ENCODE assay signal across 27 cellular contexts in genomic region chr14:21248338-21248737, GRCh38. TPM values are rescaled to one million over a fixed set of nuclear protein-coding genes. Genes with fewer than 3 reads are reported as not detected.
DNase-seq lines count a peak whose midpoint lies in the region; ATAC-seq, FAIRE-seq and TF ChIP-seq lines count a peak whose summit lies in the region.
"Had no signal": no experiment of that assay in that cellular context is flagged by ENCODE, and none has a peak within 500 bp of the region (broad histone marks: within the 10 kb centered on the region; RNA-seq: fewer than 3 reads in every experiment).

No MANE protein-coding gene starts in this region.

- H4K20me1 ChIP-seq in GM12878 (ENCODE audit: control insufficient read depth, insufficient read depth) = peaks cover 6% of the 10 kb centered on the region

- peaks cover 85% of the 10 kb centered on the region for H3K79me2 ChIP-seq in GM12878 (ENCODE audit: control insufficient read depth, insufficient read depth, low read length)

- no TSS peak for BruUV-seq in GM12878 (replicated peaks; lab: Mats Ljungman, UMichigan)

- peak; percentile 13 for FAIRE-seq in GM12878 (lab: Jason Lieb, UNC)
- FAIRE-seq: GM18507 had no signal

- CTCF ChIA-PET in GM12878 (lab: Yijun Ruan, JAX) = interaction anchor here (1.0 to 1.2 kb wide), 2 partner anchors 13 to 234 kb away, joined by 3 read pairs; no protein-coding TSS in a partner anchor

- H3K27ac Mint-ChIP-seq in activated T-cell treated with anti-CD3 and anti-CD28 coated beads, Interleukin-2, amount 50 U/mL, for 72 hours = peak overlapping the region; percentile 72
- peak overlapping the region; percentile 57 for H3K27ac Mint-ChIP-seq in HFFc6
- H3K27ac Mint-ChIP-seq in stimulated activated effector memory CD8-positive, alpha-beta T cell treated with anti-CD3 and anti-CD28 coated beads, Interleukin-12 subunit alpha, Interleukin-12 subunit beta, amount 100 ng/mL, for 72 hours = peak overlapping the region; percentile 16

- H3K4me1 ChIP-seq in GM12878 (ENCODE audit: control insufficient read depth, insufficient read depth, low read length) (no peaks in the 10 kb centered on the region), testis (peaks cover 7% of the 10 kb centered on the region), ascending aorta (peaks cover 0 to 10% of the 10 kb centered on the region in 2 donors)

- H3K27ac ChIP-seq in GM12878 (ENCODE audit: control insufficient read depth, insufficient read depth) = no peak overlapping the region
- H3K27ac ChIP-seq in testis = no peak overlapping the region
- H3K27ac ChIP-seq in ascending aorta = no peak overlapping the region
- H3K27ac ChIP-seq: BLaER1 treated with 17β-estradiol and CSF1 and Interleukin-3, amounts not matched to agents 10 nM and 100 nM; dorsolateral prefrontal cortex; RWPE1; tibial artery had no signal

- no peaks in the 10 kb centered on the region for H3K9me3 Mint-ChIP-seq in activated T-cell treated with anti-CD3 and anti-CD28 coated beads, Interleukin-2, amount 50 U/mL, for 72 hours
- H3K9me3 Mint-ChIP-seq in activated T-cell treated with anti-CD3 and anti-CD28 coated beads, Interleukin-2, amount 50 U/mL, for 4 hours = no peaks in the 10 kb centered on the region
- H3K9me3 Mint-ChIP-seq in HFFc6 = no peaks in the 10 kb centered on the region
- no peaks in the 10 kb centered on the region for H3K9me3 Mint-ChIP-seq in stimulated activated effector memory CD8-positive, alpha-beta T cell treated with anti-CD3 and anti-CD28 coated beads, Interleukin-12 subunit alpha, Interleukin-12 subunit beta, amount 100 ng/mL, for 72 hours

- no peak overlapping the region for H2AFZ ChIP-seq in GM12878 (ENCODE audit: control insufficient read depth, low read depth, low read length)

- TF ChIP-seq POLR2A in GM12878 (IDR thresholded peaks at IDR 0.05; ENCODE audit: low read depth, low read length) (0 out of 2 replicates have a peak, but pooled peaks have one; percentile 16), testis (IDR thresholded peaks at IDR 0.05) (no peak)

- H3K27me3 Mint-ChIP-seq in activated T-cell treated with anti-CD3 and anti-CD28 coated beads, Interleukin-2, amount 50 U/mL, for 72 hours (ENCODE audit: low read depth) = no peaks in the 10 kb centered on the region
- no peaks in the 10 kb centered on the region for H3K27me3 Mint-ChIP-seq in activated T-cell treated with anti-CD3 and anti-CD28 coated beads, Interleukin-2, amount 50 U/mL, for 4 hours (ENCODE audit: low read depth)
- no peaks in the 10 kb centered on the region; the same call in 1 of the 2 replicates for H3K27me3 Mint-ChIP-seq in HFFc6 (ENCODE audit: insufficient read depth)

- no peak for ATAC-seq in activated T-cell treated with anti-CD3 and anti-CD28 coated beads, Interleukin-2, amount 50 U/mL, for 72 hours (replicated peaks in 1 of 2)
- no peak for ATAC-seq in activated T-cell treated with anti-CD3 and anti-CD28 coated beads, Interleukin-2, amount 50 U/mL, for 4 hours
- ATAC-seq in GM12878 = no peak
- ATAC-seq in stimulated activated effector memory CD8-positive, alpha-beta T cell treated with anti-CD3 and anti-CD28 coated beads, Interleukin-12 subunit alpha, Interleukin-12 subunit beta, amount 100 ng/mL, for 72 hours = no peak
- ATAC-seq: left cardiac atrium had no signal

- H3K9me3 ChIP-seq in GM12878 (replicated peaks; ENCODE audit: control insufficient read depth, insufficient read depth, low read length) (no peaks in the 10 kb centered on the region), testis (no peaks in the 10 kb centered on the region), ascending aorta (no peaks in the 10 kb centered on the region)
- H3K9me3 ChIP-seq: tibial artery had no signal

- intact Hi-C loops in GM12878 (cut with micrococcal nuclease; ENCODE audit: unreplicated experiment) = no loop called here
- intact Hi-C loops in testis (cut with DNase I; ENCODE audit: low total_unique reads) = no loop called here
- intact Hi-C loops in ascending aorta (cut with DNase I) = no loop called here

- 100% methylated on average over 1 of the region's 1 CpG for WGBS in GM12878 (ENCODE audit: insufficient coverage, insufficient replicate concordance, low lambda C conversion rate, missing lambda C conversion rate)
- 77 to 79% methylated on average over 1 of the region's 1 CpG for WGBS in testis, 2 donors

- no peak overlapping the region for H3K9ac ChIP-seq in GM12878 (ENCODE audit: control insufficient read depth, insufficient read depth, low read length)
- H3K9ac ChIP-seq: BLaER1 treated with 17β-estradiol and CSF1 and Interleukin-3, amounts not matched to agents 10 nM and 100 nM had no signal

- no peak overlapping the region for H3K4me2 ChIP-seq in GM12878 (ENCODE audit: control insufficient read depth, insufficient read depth)

- H3K27me3 ChIP-seq in GM12878 (replicated peaks in 1 of 2; ENCODE audit: control insufficient read depth in 2 of 2, insufficient read depth in 2 of 2, low read length in 1 of 2) (no peaks in the 10 kb centered on the region), testis (no peaks in the 10 kb centered on the region), ascending aorta (no peaks in the 10 kb centered on the region)
- H3K27me3 ChIP-seq: BLaER1 treated with 17β-estradiol and CSF1 and Interleukin-3, amounts not matched to agents 10 nM and 100 nM; dorsolateral prefrontal cortex; tibial artery had no signal

- TF ChIP-seq CTCF in HFFc6 (IDR thresholded peaks at IDR 0.05) (no peak), GM12878 (IDR thresholded peaks at IDR 0.05 in 2 of 3, conservative IDR thresholded peaks at IDR 0.05 in 1 of 3; ENCODE audit: control insufficient read depth in 2 of 3, extremely low read depth in 1 of 3, insufficient read depth in 1 of 3, low read depth in 3 of 3, low read length in 3 of 3) (no peak), testis (IDR thresholded peaks at IDR 0.05) (no peak), ascending aorta (IDR thresholded peaks at IDR 0.05) (no peak)

- peaks cover 12 to 77% of the 10 kb centered on the region in 2 donors for H3K36me3 Mint-ChIP-seq in activated T-cell treated with anti-CD3 and anti-CD28 coated beads, Interleukin-2, amount 50 U/mL, for 72 hours (ENCODE audit: insufficient read depth in 2 of 2)
- H3K36me3 Mint-ChIP-seq in activated T-cell treated with anti-CD3 and anti-CD28 coated beads, Interleukin-2, amount 50 U/mL, for 4 hours (ENCODE audit: insufficient read depth) = peaks cover 51% of the 10 kb centered on the region
- H3K36me3 Mint-ChIP-seq in HFFc6 (ENCODE audit: low read depth) = peaks cover 42% of the 10 kb centered on the region
- peaks cover 100% of the 10 kb centered on the region for H3K36me3 Mint-ChIP-seq in stimulated activated effector memory CD8-positive, alpha-beta T cell treated with anti-CD3 and anti-CD28 coated beads, Interleukin-12 subunit alpha, Interleukin-12 subunit beta, amount 100 ng/mL, for 72 hours

- POLR2A ChIA-PET in GM12878 (lab: Charles Lee) = no interaction called here

- H3K4me3 Mint-ChIP-seq in activated T-cell treated with anti-CD3 and anti-CD28 coated beads, Interleukin-2, amount 50 U/mL, for 72 hours = peak overlapping the region in 1 of 2 donors; percentile 10
- no peak overlapping the region for H3K4me3 Mint-ChIP-seq in activated T-cell treated with anti-CD3 and anti-CD28 coated beads, Interleukin-2, amount 50 U/mL, for 4 hours
- no peak overlapping the region for H3K4me3 Mint-ChIP-seq in HFFc6
- H3K4me3 Mint-ChIP-seq in stimulated activated effector memory CD8-positive, alpha-beta T cell treated with anti-CD3 and anti-CD28 coated beads, Interleukin-12 subunit alpha, Interleukin-12 subunit beta, amount 100 ng/mL, for 72 hours = no peak overlapping the region

- in situ Hi-C loops in GM12878 (cut with MboI) = no loop called here

- no peak overlapping the region for H3K4me3 ChIP-seq in GM12878
- no peak overlapping the region for H3K4me3 ChIP-seq in testis
- H3K4me3 ChIP-seq in ascending aorta = no peak overlapping the region
- H3K4me3 ChIP-seq: BLaER1 treated with 17β-estradiol and CSF1 and Interleukin-3, amounts not matched to agents 10 nM and 100 nM; dorsolateral prefrontal cortex; tibial artery had no signal

- no peak for TF ChIP-seq EP300 in GM12878 (IDR thresholded peaks at IDR 0.05; ENCODE audit: borderline replicate concordance in 1 of 2, control insufficient read depth in 1 of 2, low read depth in 2 of 2, low read length in 2 of 2)

- SMC1A ChIA-PET in GM12878 (lab: Charles Lee; ENCODE audit: uncharacterized antibody, unreplicated experiment) = interaction anchor here (0.6 kb wide), 1 partner anchor 251 kb away, joined by 4 read pairs; no protein-coding TSS in a partner anchor

- no peak for DNase-seq in activated T-cell treated with anti-CD3 and anti-CD28 coated beads, Interleukin-2, amount 50 U/mL, for 72 hours
- no peak for DNase-seq in activated T-cell treated with anti-CD3 and anti-CD28 coated beads, Interleukin-2, amount 50 U/mL, for 4 hours
- DNase-seq in HFFc6 = no peak
- no peak for DNase-seq in GM12878 (ENCODE audit: low read depth, low spot score)
- DNase-seq in stimulated activated effector memory CD8-positive, alpha-beta T cell treated with anti-CD3 and anti-CD28 coated beads, Interleukin-12 subunit alpha, Interleukin-12 subunit beta, amount 100 ng/mL, for 72 hours (ENCODE audit: low spot score in 2 of 2) = no peak
- DNase-seq in testis = no peak
- DNase-seq in ascending aorta (ENCODE audit: low spot score in 2 of 2) = no peak
- DNase-seq in AML-193 (lab: John Stamatoyannopoulos, UW) = no peak
- DNase-seq: activated CD4-positive, CD25-positive, alpha-beta regulatory T cell treated with anti-CD3 and anti-CD28 coated beads, Interleukin-2, amount 50 U/mL, for 72 hours; activated effector memory CD4-positive, alpha-beta T cell treated with anti-CD3 and anti-CD28 coated beads, Interleukin-2, amount 50 U/mL, for 16 hours; caudate nucleus; dorsolateral prefrontal cortex; H7; head of caudate nucleus; left cardiac atrium; NCI-H1417 treated with DMSO at 0.1 percent for 48 hours; NCI-H2171 treated with DMSO at 0.1 percent for 48 hours; NCI-H526; stimulated activated CD4-positive, alpha-beta T cell treated with anti-CD3 and anti-CD28 coated beads, Interleukin-2, amount 100 ng/mL, for 48 hours; stimulated activated naive CD4-positive, alpha-beta T cell; T1000; tibial artery had no signal

- H3K36me3 ChIP-seq in GM12878 (ENCODE audit: control insufficient read depth in 2 of 2, insufficient read depth in 2 of 2, low read length in 1 of 2) (peaks cover 12 to 42% of the 10 kb centered on the region in 2 experiments), testis (ENCODE audit: low read depth, missing control alignments) (no peaks in the 10 kb centered on the region), ascending aorta (peaks cover 47 to 74% of the 10 kb centered on the region in 2 donors)

- H3K4me1 Mint-ChIP-seq in activated T-cell treated with anti-CD3 and anti-CD28 coated beads, Interleukin-2, amount 50 U/mL, for 72 hours (ENCODE audit: low read depth) = peaks cover 90% of the 10 kb centered on the region
- peaks cover 64% of the 10 kb centered on the region for H3K4me1 Mint-ChIP-seq in activated T-cell treated with anti-CD3 and anti-CD28 coated beads, Interleukin-2, amount 50 U/mL, for 4 hours (ENCODE audit: low read depth)
- peaks cover 46% of the 10 kb centered on the region for H3K4me1 Mint-ChIP-seq in HFFc6 (ENCODE audit: low read depth)
- H3K4me1 Mint-ChIP-seq in stimulated activated effector memory CD8-positive, alpha-beta T cell treated with anti-CD3 and anti-CD28 coated beads, Interleukin-12 subunit alpha, Interleukin-12 subunit beta, amount 100 ng/mL, for 72 hours = peaks cover 60% of the 10 kb centered on the region

- TF ChIP-seq RAD21 in GM12878 (IDR thresholded peaks at IDR 0.05; ENCODE audit: insufficient read depth, low read depth, low read length) = no peak

- RAD21 ChIA-PET in GM12878 (lab: Charles Lee; ENCODE audit: unreplicated experiment) = no interaction called here

RNA-seq across cellular contexts. Expression of gene HNRNPC, which starts 20.9 kb away (rescaled TPM):
- total RNA-seq in activated T-cell treated with anti-CD3 and anti-CD28 coated beads, Interleukin-2, amount 50 U/mL, for 72 hours = 1,000 to 10,000 TPM; 1,220 to 1,492 TPM
- 1,000 to 10,000 TPM; 1,181 to 1,256 (median 1,185) TPM for total RNA-seq in activated T-cell treated with anti-CD3 and anti-CD28 coated beads, Interleukin-2, amount 50 U/mL, for 4 hours
- total RNA-seq in HFFc6 (2021; fragmentation: NEBNext Ultra II Directional; extraction: Animal tissue kit (Norgen Biotek cat#: 25700)) = 100 to 1,000 TPM; 528 to 684 (median 604) TPM
- total RNA-seq in GM12878 (2013; cell fraction: nucleolus; rRNA removed) = 614 and 625 TPM in 2 replicates
- total RNA-seq in GM12878 (2014; rRNA removed) (911 and 918 TPM in 2 replicates), GM12878 (2014; rRNA removed; fragmentation: Illumina TruSeq; extraction: Trizol) (1,200 and 1,219 TPM in 2 replicates), GM12878 (2021) (766 and 773 TPM in 2 replicates), testis (100 to 1,000 TPM; 317 to 399 TPM), ascending aorta (303 TPM)
- 683 TPM for polyA plus RNA-seq in GM12878 (2011; ENCODE audit: low read depth)
- polyA plus RNA-seq in GM12878 (2011; rRNA removed) (1,305 and 1,562 TPM in 2 replicates), GM12878 (2014; fragmentation: Illumina TruSeq; extraction: Trizol) (1,492 and 1,839 TPM in 2 replicates), GM12878 (2014; fragmentation: Nextera tagmentation; extraction: Ambion mirVana) (1,000 to 10,000 TPM in 1 of 2 experiments, 100 to 1,000 TPM in 1; 679 to 1,422 TPM), GM12878 (2014; rRNA removed) (866 and 889 TPM in 2 replicates), GM12878 (2016; fragmentation: Nextera tagmentation; extraction: Ambion mirVana) (1,000 to 10,000 TPM; 1,325 to 1,341 TPM), testis (ENCODE audit: insufficient read depth, low read depth, low replicate concordance) (443 TPM)
- polyA plus RNA-seq in GM12878 (2011; cell fraction: cytosol; rRNA removed) = 561 and 849 TPM in 2 replicates
- 413 and 577 TPM in 2 replicates for polyA plus RNA-seq in GM12878 (2011; cell fraction: nucleus; rRNA removed)
- 661 and 837 TPM in 2 replicates for polyA plus RNA-seq in GM12878 (2012)
- polyA minus RNA-seq in GM12878 (2011; rRNA and poly(A)+ RNA removed) = 736 and 779 TPM in 2 replicates
- 204 and 236 TPM in 2 replicates for polyA minus RNA-seq in GM12878 (2011; cell fraction: cytosol; rRNA and poly(A)+ RNA removed)
- polyA minus RNA-seq in GM12878 (2011; cell fraction: nucleus; rRNA and poly(A)+ RNA removed) = 243 and 440 TPM in 2 replicates

RNA-seq across cellular contexts. Expression of gene RPGRIP1, which starts 31.5 kb away (rescaled TPM):
- total RNA-seq in activated T-cell treated with anti-CD3 and anti-CD28 coated beads, Interleukin-2, amount 50 U/mL, for 72 hours = not detected
- total RNA-seq in activated T-cell treated with anti-CD3 and anti-CD28 coated beads, Interleukin-2, amount 50 U/mL, for 4 hours = under 1 TPM in 2 of 3 donors, not detected in 1; 0.08 to 0.35 TPM
- not detected for total RNA-seq in HFFc6 (2021; fragmentation: NEBNext Ultra II Directional; extraction: Animal tissue kit (Norgen Biotek cat#: 25700))
- not detected in 2 replicates for total RNA-seq in GM12878 (2013; cell fraction: nucleolus; rRNA removed)
- total RNA-seq in GM12878 (2014; rRNA removed) (0.27 and 1.1 TPM in 2 replicates), GM12878 (2014; rRNA removed; fragmentation: Illumina TruSeq; extraction: Trizol) (0.18 and 0.72 TPM in 2 replicates), GM12878 (2021) (0.44 TPM in 1 of 2 replicates, not detected in the other), testis (10 to 100 TPM; 35.7 to 38.9 TPM), ascending aorta (not detected)
- not detected for polyA plus RNA-seq in GM12878 (2011; ENCODE audit: low read depth)
- polyA plus RNA-seq in GM12878 (2011; rRNA removed) (0.13 and 0.30 TPM in 2 replicates), GM12878 (2014; fragmentation: Illumina TruSeq; extraction: Trizol) (0.14 and 0.34 TPM in 2 replicates), GM12878 (2014; fragmentation: Nextera tagmentation; extraction: Ambion mirVana) (under 1 TPM; 0.07 to 0.16 TPM), GM12878 (2014; rRNA removed) (0.10 and 0.11 TPM in 2 replicates), GM12878 (2016; fragmentation: Nextera tagmentation; extraction: Ambion mirVana) (under 1 TPM in 1 of 2 experiments, not detected in 1; 0.07 TPM), testis (ENCODE audit: insufficient read depth, low read depth, low replicate concordance) (110 TPM)
- 0.13 TPM in 1 of 2 replicates, not detected in the other for polyA plus RNA-seq in GM12878 (2011; cell fraction: cytosol; rRNA removed)
- polyA plus RNA-seq in GM12878 (2011; cell fraction: nucleus; rRNA removed) = 0.15 and 0.40 TPM in 2 replicates
- polyA plus RNA-seq in GM12878 (2012) = 0.08 and 0.14 TPM in 2 replicates
- polyA minus RNA-seq in GM12878 (2011; rRNA and poly(A)+ RNA removed) = 0.80 TPM in 1 of 2 replicates, not detected in the other
- polyA minus RNA-seq in GM12878 (2011; cell fraction: cytosol; rRNA and poly(A)+ RNA removed) = not detected in 2 replicates
- 0.19 TPM in 1 of 2 replicates, not detected in the other for polyA minus RNA-seq in GM12878 (2011; cell fraction: nucleus; rRNA and poly(A)+ RNA removed)
- total RNA-seq: M059J, myocyte had no signal

Comparison
In these comparisons a context has a peak if more than half of its experiments do, and no peak if none do; other contexts are left out.
1. H3K27ac Mint-ChIP-seq: peak in every context shown above with its lines; median percentile 72 in activated T-cell treated with anti-CD3 and anti-CD28 coated beads, Interleukin-2, amount 50 U/mL, for 72 hours; 57 in HFFc6; 16 in stimulated activated effector memory CD8-positive, alpha-beta T cell treated with anti-CD3 and anti-CD28 coated beads, Interleukin-12 subunit alpha, Interleukin-12 subunit beta, amount 100 ng/mL, for 72 hours.
2. RNA of gene RPGRIP1, which starts 31.5 kb away (total RNA-seq): 35.7 to 38.9 TPM in testis; 0.18 to 1.1 TPM in GM12878, not detected in activated T-cell treated with anti-CD3 and anti-CD28 coated beads, Interleukin-2, amount 50 U/mL, for 72 hours, 0.08 to 0.35 TPM in activated T-cell treated with anti-CD3 and anti-CD28 coated beads, Interleukin-2, amount 50 U/mL, for 4 hours, not detected in HFFc6 and not detected in ascending aorta (single experiment); every median in the first group is over 10 times any median in the second.